8 cellular contexts compared by ENCODE assay signal in the genomic region with DNA sequence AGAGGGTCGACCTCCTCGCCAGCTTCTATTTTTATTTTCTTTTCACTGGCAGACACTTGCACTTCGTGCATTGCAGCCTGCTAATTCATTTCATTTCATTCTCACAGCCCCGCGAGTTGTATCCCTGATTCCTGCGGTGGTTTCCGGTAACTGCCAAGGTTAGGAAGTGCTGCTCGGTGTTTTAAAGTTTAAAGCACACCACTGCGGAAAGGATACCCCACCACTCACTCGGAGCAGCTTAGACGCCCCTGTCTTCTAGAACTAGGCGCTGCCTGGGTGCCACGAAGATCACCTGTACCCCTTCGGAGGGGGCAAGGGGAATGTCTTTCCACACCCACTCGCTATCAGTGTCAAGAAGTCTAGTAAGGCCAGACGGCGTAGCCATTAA. TPM values are rescaled to one million over a fixed set of nuclear protein-coding genes. Genes with fewer than 3 reads are reported as not detected.
DNase-seq lines count a peak whose midpoint lies in the region; ATAC-seq, FAIRE-seq and TF ChIP-seq lines count a peak whose summit lies in the region.

No MANE protein-coding gene starts in this region.

- H3K4me1 Mint-ChIP-seq in brain = peaks cover 56% of the 10 kb centered on the region
- H3K4me1 Mint-ChIP-seq in stimulated activated naive B cell treated with anti-CD40 and anti-IgM and Interleukin-4, amounts not matched to agents 10 μg/mL and 1 μg/mL and 100 μg/mL, for 72 hours = peaks cover 5% of the 10 kb centered on the region in 2 donors

- H3K4me3 Mint-ChIP-seq in brain = peak overlapping the region; percentile 91 to 99 (median 98)
- peak overlapping the region; percentile 93 to 97 for H3K4me3 Mint-ChIP-seq in stimulated activated naive B cell treated with anti-CD40 and anti-IgM and Interleukin-4, amounts not matched to agents 10 μg/mL and 1 μg/mL and 100 μg/mL, for 72 hours

- FAIRE-seq in GM12892 (lab: Jason Lieb, UNC) = no peak

- ATAC-seq in HG02678 (IDR thresholded peaks at IDR 0.05; ENCODE audit: unreplicated experiment) (peak; percentile 6), left lobe of liver (peak; percentile 26), GM18505 (IDR thresholded peaks at IDR 0.05; ENCODE audit: unreplicated experiment) (no peak)
- peak; percentile 16 to 19 for ATAC-seq in stimulated activated naive B cell treated with anti-CD40 and anti-IgM and Interleukin-4, amounts not matched to agents 10 μg/mL and 1 μg/mL and 100 μg/mL, for 72 hours (replicated peaks)

- peaks cover 18% of the 10 kb centered on the region for H3K36me3 Mint-ChIP-seq in brain
- H3K36me3 Mint-ChIP-seq in stimulated activated naive B cell treated with anti-CD40 and anti-IgM and Interleukin-4, amounts not matched to agents 10 μg/mL and 1 μg/mL and 100 μg/mL, for 72 hours = peaks cover 3 to 5% of the 10 kb centered on the region in 2 donors

- DNase-seq in GM12892 (ENCODE audit: insufficient read length) (peak; percentile 29), RPMI7951 (ENCODE audit: low read depth) (peak; percentile 14), left lobe of liver (ENCODE audit: low spot score) (no peak), NCI-H774 (lab: John Stamatoyannopoulos, UW) (no peak)
- DNase-seq in stimulated activated naive B cell treated with anti-CD40 and anti-IgM and Interleukin-4, amounts not matched to agents 10 μg/mL and 1 μg/mL and 100 μg/mL, for 72 hours = no peak

- H3K27me3 Mint-ChIP-seq in brain = peaks cover 20% of the 10 kb centered on the region
- H3K27me3 Mint-ChIP-seq in stimulated activated naive B cell treated with anti-CD40 and anti-IgM and Interleukin-4, amounts not matched to agents 10 μg/mL and 1 μg/mL and 100 μg/mL, for 72 hours = peaks cover 6 to 7% of the 10 kb centered on the region in 2 donors

- H3K9me3 Mint-ChIP-seq in brain = no peaks in the 10 kb centered on the region
- H3K9me3 Mint-ChIP-seq in stimulated activated naive B cell treated with anti-CD40 and anti-IgM and Interleukin-4, amounts not matched to agents 10 μg/mL and 1 μg/mL and 100 μg/mL, for 72 hours = no peaks in the 10 kb centered on the region

- no peak for TF ChIP-seq CTCF in brain (conservative IDR thresholded peaks at IDR 0.05)

- H3K27ac Mint-ChIP-seq in brain = peak overlapping the region; percentile 91 to 98 (median 95)
- H3K27ac Mint-ChIP-seq in stimulated activated naive B cell treated with anti-CD40 and anti-IgM and Interleukin-4, amounts not matched to agents 10 μg/mL and 1 μg/mL and 100 μg/mL, for 72 hours = peak overlapping the region; percentile 77

- TF ChIP-seq POLR2A in GM12892 (IDR thresholded peaks at IDR 0.05; ENCODE audit: low read depth, low read length) (no peak), GM18505 (IDR thresholded peaks at IDR 0.05; ENCODE audit: borderline replicate concordance, extremely low read depth, insufficient read depth, insufficient read length) (no peak)

RNA-seq across cellular contexts. Expression of a gene that starts 0.5 kb away (rescaled TPM):
- 15.7 TPM for polyA plus RNA-seq in GM12892 (2012; ENCODE audit: missing spikeins)
- 35.8 and 37.6 TPM in 2 replicates for total RNA-seq in RPMI7951 (2014; rRNA removed; shearing (Covaris generic))
- polyA plus RNA-seq in brain (ENCODE audit: insufficient read depth, low read depth, low replicate concordance) = 3.7 TPM
- total RNA-seq in left lobe of liver = 6.4 TPM

RNA-seq across cellular contexts. Expression of a gene that starts 40.2 kb away (rescaled TPM):
- polyA plus RNA-seq in GM12892 (2012; ENCODE audit: missing spikeins) = 11.5 TPM
- total RNA-seq in RPMI7951 (2014; rRNA removed; shearing (Covaris generic)) = 13.3 and 14.9 TPM in 2 replicates
- polyA plus RNA-seq in brain (ENCODE audit: insufficient read depth, low read depth, low replicate concordance) = 6.9 TPM
- total RNA-seq in left lobe of liver = 11.9 TPM

Comparison
In these comparisons a context has a peak if more than half of its experiments do, and no peak if none do; other contexts are left out.
1. DNase-seq: peak in GM12892 (single experiment) and RPMI7951 (single experiment); none in left lobe of liver (single experiment), stimulated activated naive B cell treated with anti-CD40 and anti-IgM and Interleukin-4, amounts not matched to agents 10 μg/mL and 1 μg/mL and 100 μg/mL, for 72 hours (single experiment) and NCI-H774 (single experiment).